Comparison of ENCODE assay signal across 1 cellular context in the genomic region with DNA sequence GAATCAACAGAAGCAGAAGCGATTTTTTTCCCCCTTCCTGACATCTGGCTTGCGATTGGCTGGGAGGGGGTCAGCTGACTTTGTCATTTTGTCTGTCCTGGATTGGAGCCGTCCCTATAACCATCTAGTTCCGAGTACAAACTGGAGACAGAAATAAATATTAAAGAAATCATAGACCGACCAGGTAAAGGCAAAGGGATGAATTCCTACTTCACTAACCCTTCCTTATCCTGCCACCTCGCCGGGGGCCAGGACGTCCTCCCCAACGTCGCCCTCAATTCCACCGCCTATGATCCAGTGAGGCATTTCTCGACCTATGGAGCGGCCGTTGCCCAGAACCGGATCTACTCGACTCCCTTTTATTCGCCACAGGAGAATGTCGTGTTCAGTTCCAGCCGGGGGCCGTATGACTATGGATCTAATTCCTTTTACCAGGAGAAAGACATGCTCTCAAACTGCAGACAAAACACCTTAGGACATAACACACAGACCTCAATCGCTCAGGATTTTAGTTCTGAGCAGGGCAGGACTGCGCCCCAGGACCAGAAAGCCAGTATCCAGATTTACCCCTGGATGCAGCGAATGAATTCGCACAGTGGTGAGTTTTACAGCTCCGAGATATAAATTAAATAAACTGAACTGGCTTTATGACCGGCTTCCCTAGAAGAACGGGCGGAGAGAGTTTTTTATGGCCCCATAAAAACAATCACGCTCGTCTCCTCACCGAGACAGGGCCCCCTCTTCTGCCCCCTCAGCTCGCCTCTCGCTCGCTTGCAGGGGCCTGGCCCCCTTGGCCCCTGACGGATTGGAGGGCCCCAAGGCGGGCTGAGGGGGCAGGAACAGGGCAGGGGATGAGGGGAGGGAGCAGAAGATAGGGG.
TF ChIP-seq lines count a peak whose summit lies in the region.

A gene (plus strand): TSS at position 117 of the 878 bp plus-strand sequence. CDS start 82 bp downstream, at position 199.

TF ChIP-seq in K562, 482 proteins besides CTCF, POLR2A, EP300 and RAD21 (continued from another document):
- TF ChIP-seq CBFA2T2 (conservative IDR thresholded peaks at IDR 0.05) = 0 out of 2 replicates have a peak, but pooled peaks have one; percentile 4
- peak; percentile 85 for TF ChIP-seq RAD51 (IDR thresholded peaks at IDR 0.05; ENCODE audit: borderline replicate concordance, low read depth)
- TF ChIP-seq HIVEP1 (CRISPR knock-in tag; IDR thresholded peaks at IDR 0.05) = no peak
- TF ChIP-seq ZSCAN29 (IDR thresholded peaks at IDR 0.05) = 0 out of 2 replicates have a peak, but pooled peaks have one; percentile 46
- TF ChIP-seq SMAD1 (IDR thresholded peaks at IDR 0.05; ENCODE audit: low read depth, low read length, partially characterized antibody) = no peak
- no peak for TF ChIP-seq ZFP36 (IDR thresholded peaks at IDR 0.05; ENCODE audit: low read depth, low read length, partially characterized antibody)
- peak; percentile 52 for TF ChIP-seq NFYB (IDR thresholded peaks at IDR 0.05; ENCODE audit: extremely low read depth, insufficient read length)
- 0 out of 2 replicates have a peak, but pooled peaks have one; percentile 22 for TF ChIP-seq L3MBTL2 (IDR thresholded peaks at IDR 0.05)
- TF ChIP-seq, protein P1, sequence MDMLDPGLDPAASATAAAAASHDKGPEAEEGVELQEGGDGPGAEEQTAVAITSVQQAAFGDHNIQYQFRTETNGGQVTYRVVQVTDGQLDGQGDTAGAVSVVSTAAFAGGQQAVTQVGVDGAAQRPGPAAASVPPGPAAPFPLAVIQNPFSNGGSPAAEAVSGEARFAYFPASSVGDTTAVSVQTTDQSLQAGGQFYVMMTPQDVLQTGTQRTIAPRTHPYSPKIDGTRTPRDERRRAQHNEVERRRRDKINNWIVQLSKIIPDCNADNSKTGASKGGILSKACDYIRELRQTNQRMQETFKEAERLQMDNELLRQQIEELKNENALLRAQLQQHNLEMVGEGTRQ (CRISPR knock-in tag; IDR thresholded peaks at IDR 0.05) = peak; percentile 85
- TF ChIP-seq, protein P2, sequence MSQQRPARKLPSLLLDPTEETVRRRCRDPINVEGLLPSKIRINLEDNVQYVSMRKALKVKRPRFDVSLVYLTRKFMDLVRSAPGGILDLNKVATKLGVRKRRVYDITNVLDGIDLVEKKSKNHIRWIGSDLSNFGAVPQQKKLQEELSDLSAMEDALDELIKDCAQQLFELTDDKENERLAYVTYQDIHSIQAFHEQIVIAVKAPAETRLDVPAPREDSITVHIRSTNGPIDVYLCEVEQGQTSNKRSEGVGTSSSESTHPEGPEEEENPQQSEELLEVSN (IDR thresholded peaks at IDR 0.05; ENCODE audit: borderline replicate concordance in 1 of 2, extremely low read depth in 1 of 2, insufficient read depth in 1 of 2, insufficient read length in 1 of 2, low read depth in 1 of 2, low read length in 1 of 2, poor library complexity in 1 of 2, severe bottlenecking in 1 of 2) = peak in 1 of 2 experiments; percentile 61
